ENCODE assay signal across 8 cellular contexts in the genomic region with DNA sequence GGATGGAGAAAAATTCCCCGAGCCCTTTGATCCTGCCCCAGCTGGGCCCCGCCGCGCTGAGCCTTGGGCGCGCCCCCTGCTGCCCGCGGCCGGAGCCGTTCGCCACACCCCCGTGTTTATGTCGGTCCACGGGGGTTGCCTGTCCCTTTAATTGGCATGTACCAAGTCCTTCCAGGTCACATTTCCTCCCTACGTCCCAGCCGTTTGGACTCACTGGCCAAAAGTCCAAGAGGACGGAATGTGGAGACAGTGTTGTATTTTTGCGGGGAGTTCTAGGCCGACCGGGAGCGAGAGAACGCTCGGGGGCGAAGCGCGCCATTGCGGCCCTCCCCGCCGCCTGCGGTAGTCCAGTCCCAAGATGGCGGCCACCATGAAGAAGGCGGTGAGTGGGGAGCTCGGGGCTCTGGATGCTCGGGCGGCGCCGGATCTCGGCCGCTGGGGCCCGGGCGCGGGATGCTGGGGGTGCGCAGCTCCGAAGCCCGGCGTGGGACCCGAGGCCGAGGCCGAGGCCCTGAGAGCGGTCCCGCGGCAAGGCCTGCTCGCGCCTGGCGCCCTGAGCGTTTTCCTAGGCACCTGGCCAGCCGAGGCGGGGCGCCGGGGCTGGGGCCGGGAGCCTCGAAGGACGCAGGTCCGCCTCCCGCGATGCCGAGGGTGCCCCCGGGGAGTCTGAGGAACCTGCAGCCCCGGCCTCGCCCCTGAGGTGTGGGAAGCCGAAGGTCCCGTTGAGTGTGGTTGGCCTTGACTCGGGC.
DNase-seq lines count a peak whose midpoint lies in the region; ATAC-seq and TF ChIP-seq lines count a peak whose summit lies in the region.

A gene with protein sequence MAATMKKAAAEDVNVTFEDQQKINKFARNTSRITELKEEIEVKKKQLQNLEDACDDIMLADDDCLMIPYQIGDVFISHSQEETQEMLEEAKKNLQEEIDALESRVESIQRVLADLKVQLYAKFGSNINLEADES (plus strand): TSS at position 345 of the 749 bp plus-strand sequence. CDS start 14 bp downstream, at position 359.

- H3K4me3 ChIP-seq in HUES6 (ENCODE audit: low read depth, low read length) = peak within 1 kb of the TSS; percentile 94
- H3K4me3 ChIP-seq in OCI-LY3 (ENCODE audit: low read length) = peak within 1 kb of the TSS; percentile 84
- H3K4me3 ChIP-seq in mucosa of rectum (ENCODE audit: low read length in 2 of 2) = peak within 1 kb of the TSS; percentile 91 to 92

- H3K9ac ChIP-seq in HUES6 (ENCODE audit: low read length) = peak within 1 kb of the TSS; percentile 100
- peak within 1 kb of the TSS; percentile 82 for H3K9ac ChIP-seq in OCI-LY3 (ENCODE audit: low read length)
- peak within 1 kb of the TSS; percentile 80 to 94 for H3K9ac ChIP-seq in mucosa of rectum (ENCODE audit: low read depth in 1 of 2, low read length in 2 of 2)

- peak within 1 kb of the TSS; percentile 87 for H3K4me2 ChIP-seq in OCI-LY3 (ENCODE audit: low read length)

- peak; percentile 66 for DNase-seq in DMS153 (lab: John Stamatoyannopoulos, UW)
- DNase-seq in activated T-cell treated with anti-CD3 and anti-CD28 coated beads for 24 hours (ENCODE audit: low read depth) = peak; percentile 76
- no peak for DNase-seq in epithelial cell of prostate (ENCODE audit: low read depth, low spot score)
- peak; percentile 85 for DNase-seq in stimulated activated CD8-positive, alpha-beta memory T cell treated with anti-CD3 and anti-CD28 coated beads, Interleukin-4, amount 100 ng/mL, for 48 hours

- H3K27me3 ChIP-seq in HUES6 (ENCODE audit: control insufficient read depth, insufficient read depth, low read length) = no peaks in the 10 kb centered on the region
- H3K27me3 ChIP-seq in OCI-LY3 (ENCODE audit: low read depth, low read length) = peaks cover 12% of the 10 kb centered on the region
- H3K27me3 ChIP-seq in mucosa of rectum (ENCODE audit: control insufficient read depth in 2 of 2, insufficient read depth in 2 of 2, low read length in 2 of 2) = no peaks in the 10 kb centered on the region

- H4K20me1 ChIP-seq in OCI-LY3 (ENCODE audit: insufficient read depth, low read length) = peaks cover 9% of the 10 kb centered on the region; the same call in 1 of the 2 replicates

- peak within 1 kb of the TSS; percentile 100 for H3K27ac ChIP-seq in HUES6 (ENCODE audit: low read depth, low read length)
- peak within 1 kb of the TSS; percentile 69 for H3K27ac ChIP-seq in OCI-LY3 (ENCODE audit: low read length)
- peak within 1 kb of the TSS; percentile 65 for H3K27ac ChIP-seq in epithelial cell of prostate
- H3K27ac ChIP-seq in mucosa of rectum (ENCODE audit: low read depth in 2 of 2, low read length in 2 of 2) = peak within 1 kb of the TSS; percentile 82 to 94

- H3K4me1 ChIP-seq in HUES6 (ENCODE audit: control insufficient read depth, insufficient read depth, low read length) (peaks cover 10% of the 10 kb centered on the region), OCI-LY3 (ENCODE audit: low read length) (peaks cover 32% of the 10 kb centered on the region), mucosa of rectum (ENCODE audit: control insufficient read depth in 2 of 2, insufficient read depth in 2 of 2, low read length in 2 of 2) (peaks cover 15 to 26% of the 10 kb centered on the region in 2 donors)

- H3K9me3 ChIP-seq in HUES6 (ENCODE audit: control insufficient read depth, insufficient read depth, low read depth, low read length) = no peaks in the 10 kb centered on the region
- no peaks in the 10 kb centered on the region for H3K9me3 ChIP-seq in OCI-LY3 (ENCODE audit: insufficient read depth, low read length)
- H3K9me3 ChIP-seq in mucosa of rectum (ENCODE audit: control insufficient read depth in 2 of 2, low read length in 2 of 2) = no peaks in the 10 kb centered on the region

- H3K36me3 ChIP-seq in HUES6 (ENCODE audit: control insufficient read depth, insufficient read depth, low read length) (peaks cover 14% of the 10 kb centered on the region), OCI-LY3 (replicated peaks; ENCODE audit: low read depth, low read length) (peaks cover 14% of the 10 kb centered on the region), mucosa of rectum (ENCODE audit: control insufficient read depth in 2 of 2, insufficient read depth in 2 of 2, low read length in 2 of 2) (no peaks in the 10 kb centered on the region)

- peak within 1 kb of the TSS; percentile 87 for H2AFZ ChIP-seq in OCI-LY3 (ENCODE audit: low read depth, low read length)

- peak; percentile 95 for ATAC-seq in GM21447 (IDR thresholded peaks at IDR 0.05; ENCODE audit: unreplicated experiment)

- TF ChIP-seq CTCF in OCI-LY3 (IDR thresholded peaks at IDR 0.05; ENCODE audit: low read depth, low read length) = peak; percentile 97

- H3K79me2 ChIP-seq in OCI-LY3 (ENCODE audit: low read length) = peaks cover 51% of the 10 kb centered on the region
